Comparison of ENCODE assay signal across 17 cellular contexts in the genomic region with DNA sequence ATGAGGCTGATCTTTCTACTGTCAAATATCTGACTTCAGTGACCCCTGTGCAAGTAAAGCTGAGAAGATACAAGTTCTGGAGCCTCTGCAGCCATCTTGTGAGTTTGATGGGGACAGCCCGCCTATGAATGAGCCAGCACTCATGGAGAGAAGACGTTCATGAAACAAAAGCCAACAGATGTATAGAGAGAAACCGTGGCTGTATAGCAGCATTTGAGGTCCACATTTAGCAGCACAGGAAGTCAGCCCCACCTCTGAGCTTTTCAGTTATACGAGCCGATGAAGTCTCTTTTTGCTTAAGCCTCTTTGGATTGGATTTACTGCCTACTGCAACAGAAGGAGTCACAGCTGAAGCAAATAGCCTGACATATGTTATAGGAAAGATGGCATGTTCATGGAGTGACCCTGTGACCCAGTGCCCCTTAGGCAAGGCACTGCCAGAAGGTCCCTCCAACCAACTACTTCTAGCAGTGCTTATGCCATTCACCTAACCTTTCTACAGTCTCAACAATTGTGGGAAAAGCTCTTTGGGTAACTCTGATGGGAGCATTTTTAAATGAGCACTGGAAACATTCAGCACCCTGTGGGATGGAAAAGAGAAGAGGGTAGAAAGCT. TPM values are rescaled to one million over a fixed set of nuclear protein-coding genes. Genes with fewer than 3 reads are reported as not detected.
"Had no signal": no experiment of that assay in that cellular context is flagged by ENCODE, and none has a peak within 500 bp of the region (broad histone marks: within the 10 kb centered on the region; RNA-seq: fewer than 3 reads in every experiment).

No MANE protein-coding gene starts in this region.

- H3K27ac Mint-ChIP-seq: T-helper 17 cell had no signal

- H3K9me3 ChIP-seq: colonic mucosa, esophagus squamous epithelium, heart left ventricle, mucosa of descending colon, neutrophil, transverse colon had no signal

- H3K36me3 ChIP-seq: cardiac muscle cell, colonic mucosa, esophagus squamous epithelium, heart left ventricle, neutrophil, transverse colon had no signal

- H3K27ac ChIP-seq: cardiac muscle cell, colonic mucosa, esophagus squamous epithelium, heart left ventricle, neutrophil, transverse colon had no signal

- DNase-seq: activated CD4-positive, alpha-beta T cell treated with anti-CD3 and anti-CD28 coated beads, Interleukin-2, amount 50 U/mL, for 4 hours; activated naive CD4-positive, alpha-beta T cell; colonic mucosa; esophagus squamous epithelium; foreskin fibroblast; heart left ventricle; left colon; mucosa of descending colon; posterior cingulate gyrus; right cardiac atrium; small intestine; T-helper 17 cell; transverse colon had no signal

- ATAC-seq: heart left ventricle, left colon, mucosa of descending colon, right cardiac atrium, T-helper 17 cell had no signal

- H3K4me3 ChIP-seq: cardiac muscle cell, colonic mucosa, esophagus squamous epithelium, heart left ventricle, mucosa of descending colon, transverse colon had no signal

- H3K4me1 ChIP-seq: colonic mucosa had no signal

- H3K4me3 Mint-ChIP-seq: naive thymus-derived CD8-positive, alpha-beta T cell; T-helper 17 cell had no signal

RNA-seq across cellular contexts. Expression of gene DLEU7, which starts 3.5 kb away (rescaled TPM):
- total RNA-seq: cardiac muscle cell; esophagus squamous epithelium; lung microvascular endothelial cell; naive thymus-derived CD8-positive, alpha-beta T cell; T-helper 17 cell had no signal
